26 cellular contexts compared by ENCODE assay signal in the genomic region with DNA sequence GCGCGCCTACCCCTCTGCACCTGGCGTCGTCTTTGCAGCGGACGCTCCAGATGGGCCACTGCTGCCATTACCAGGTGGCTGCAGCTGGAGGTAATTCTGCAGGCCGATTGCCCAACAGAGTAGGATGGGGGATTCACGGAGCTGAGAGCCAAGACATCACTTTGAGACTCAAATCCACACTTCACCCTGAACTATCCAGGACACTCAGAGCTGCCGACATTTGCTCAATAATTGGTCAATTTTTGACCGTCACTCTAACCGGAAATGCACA.
A peak's percentile ranks its signal among the peaks of the same experiment; 100 is the strongest.
DNase-seq lines count a peak whose midpoint lies in the region; ATAC-seq, FAIRE-seq and TF ChIP-seq lines count a peak whose summit lies in the region.
"Had no signal": no experiment of that assay in that cellular context is flagged by ENCODE, and none has a peak within 500 bp of the region (broad histone marks: within the 10 kb centered on the region; RNA-seq: fewer than 3 reads in every experiment).

No MANE protein-coding gene starts in this region.

- TF ChIP-seq EP300 in HepG2 (IDR thresholded peaks at IDR 0.05; ENCODE audit: low read depth in 2 of 2, low read length in 2 of 2) = no peak
- TF ChIP-seq EP300 in HepG2 (CRISPR knock-in tag; IDR thresholded peaks at IDR 0.05; ENCODE audit: borderline replicate concordance) = no peak

- H3K23ac ChIP-seq in neuronal stem cell (ENCODE audit: low read depth, low read length, poor library complexity) = no peak overlapping the region

- H3K27me3 ChIP-seq in HepG2 (ENCODE audit: control insufficient read depth in 1 of 2, insufficient read depth in 2 of 2, low read length in 2 of 2) = peaks cover 0 to 2% of the 10 kb centered on the region in 2 experiments; a peak in 1 of 5 replicates
- H3K27me3 ChIP-seq in right lobe of liver = no peaks in the 10 kb centered on the region
- no peaks in the 10 kb centered on the region for H3K27me3 ChIP-seq in bronchial epithelial cell (ENCODE audit: control insufficient read depth, insufficient read depth, low read length)
- peaks cover 0 to 3% (median 0%) of the 10 kb centered on the region in 3 experiments for H3K27me3 ChIP-seq in neuronal stem cell (ENCODE audit: control insufficient read depth in 3 of 3, insufficient read depth in 3 of 3, low read depth in 1 of 3, low read length in 3 of 3)
- H3K27me3 ChIP-seq: BLaER1 treated with 17β-estradiol and CSF1 and Interleukin-3, amounts not matched to agents 10 nM and 100 nM had no signal

- no peak for FAIRE-seq in HepG2 (lab: Jason Lieb, UNC)
- FAIRE-seq in bronchial epithelial cell (lab: Jason Lieb, UNC) = peak; percentile 47
- FAIRE-seq: A549, GM12878, GM12892, GM18507 had no signal

- WGBS in HepG2 (ENCODE audit: low lambda C conversion rate) = 71% methylated on average over 11 of the region's 11 CpGs
- 94% methylated on average over 4 of the region's 11 CpGs for WGBS in right lobe of liver (ENCODE audit: insufficient coverage, low coverage, low lambda C conversion rate, missing lambda C conversion rate)
- WGBS in neuronal stem cell (ENCODE audit: extremely low coverage in 2 of 2, insufficient read length in 2 of 2, insufficient replicate concordance in 1 of 2), 2 donors = no CpG with 5 or more reads among the region's 11 CpGs

- peak overlapping the region; percentile 27 for H2AK5ac ChIP-seq in neuronal stem cell (ENCODE audit: low read depth, low read length)

- no peak for TF ChIP-seq RAD21 in HepG2 (CRISPR knock-in tag; IDR thresholded peaks at IDR 0.05)

- DNase-seq in NCI-H748 (lab: John Stamatoyannopoulos, UW; ENCODE audit: unreplicated experiment) = peak; percentile 40
- no peak for DNase-seq in NCI-H748 treated with DMSO at 0.1 percent for 48 hours (lab: John Stamatoyannopoulos, UW)
- no peak for DNase-seq in HepG2 (ENCODE audit: low spot score)
- DNase-seq in right lobe of liver = no peak
- no peak for DNase-seq in bronchial epithelial cell (ENCODE audit: low read depth)
- DNase-seq in neuronal stem cell (ENCODE audit: low spot score) = no peak
- DNase-seq in activated T-helper 2 cell treated with anti-CD3 and anti-CD28 coated beads, Interferon-gamma antibody, Interleukin-2, Interleukin-4, amounts not matched to agents 10 μg/mL and 5 μg/mL and 100 μg/mL, durations not matched to agents 14 hours and 24 hours and 36 hours (ENCODE audit: low spot score) = no peak
- DNase-seq: AML-193; CD4-positive, alpha-beta T cell; CD8-positive, alpha-beta T cell; DMS 273 treated with DMSO at 0.1 percent for 48 hours; DMS153; DMS53; DMS79; DND-41; EL; GDM1 had no signal

- H4K20me1 ChIP-seq in HepG2 (ENCODE audit: insufficient read depth, low read length) = no peaks in the 10 kb centered on the region
- H4K20me1 ChIP-seq: BLaER1 treated with 17β-estradiol and CSF1 and Interleukin-3, amounts not matched to agents 10 nM and 100 nM had no signal

- no peak overlapping the region for H2BK12ac ChIP-seq in neuronal stem cell (ENCODE audit: low read length)

- H3K9me3 Mint-ChIP-seq in activated T-helper 2 cell treated with anti-CD3 and anti-CD28 coated beads, Interferon-gamma antibody, Interleukin-2, Interleukin-4, amounts not matched to agents 10 μg/mL and 5 μg/mL and 100 μg/mL, durations not matched to agents 14 hours and 24 hours and 36 hours = peaks cover 34% of the 10 kb centered on the region
- H3K9me3 Mint-ChIP-seq: CD4-positive, alpha-beta T cell; CD8-positive, alpha-beta T cell had no signal

- H3K36me3 ChIP-seq in HepG2 (replicated peaks in 1 of 2; ENCODE audit: control insufficient read depth in 1 of 2, insufficient read depth in 2 of 2, low read length in 2 of 2) (no peaks in the 10 kb centered on the region), right lobe of liver (no peaks in the 10 kb centered on the region), bronchial epithelial cell (ENCODE audit: control insufficient read depth, insufficient read depth, low read length) (no peaks in the 10 kb centered on the region), neuronal stem cell (replicated peaks in 1 of 2; ENCODE audit: control insufficient read depth in 2 of 2, insufficient read depth in 2 of 2, low read length in 2 of 2) (no peaks in the 10 kb centered on the region)
- H3K36me3 ChIP-seq: BLaER1 treated with 17β-estradiol and CSF1 and Interleukin-3, amounts not matched to agents 10 nM and 100 nM had no signal

- in situ Hi-C loops in HepG2 (cut with HindIII; ENCODE audit: extremely low pct_ligation_motif_present, low pct_unique_long_range_greater_than_20kb) = no loop called here

- BruUV-seq in HepG2 (replicated peaks; lab: Mats Ljungman, UMichigan) = no TSS peak

- no peak overlapping the region for H2BK120ac ChIP-seq in neuronal stem cell (ENCODE audit: low read depth, low read length)

- H2BK5ac ChIP-seq in neuronal stem cell (ENCODE audit: low read length) = no peak overlapping the region

- H3K4me1 ChIP-seq in HepG2 (ENCODE audit: insufficient read depth, low read length) (no peaks in the 10 kb centered on the region), right lobe of liver (no peaks in the 10 kb centered on the region), neuronal stem cell (ENCODE audit: control insufficient read depth in 2 of 2, insufficient read depth in 1 of 2, low read depth in 1 of 2, low read length in 2 of 2) (no peaks in the 10 kb centered on the region)
- H3K4me1 ChIP-seq: A549 had no signal

- no peaks in the 10 kb centered on the region for H3K27me3 Mint-ChIP-seq in activated T-helper 2 cell treated with anti-CD3 and anti-CD28 coated beads, Interferon-gamma antibody, Interleukin-2, Interleukin-4, amounts not matched to agents 10 μg/mL and 5 μg/mL and 100 μg/mL, durations not matched to agents 14 hours and 24 hours and 36 hours (ENCODE audit: low read depth)
- H3K27me3 Mint-ChIP-seq: B cell; CD4-positive, alpha-beta T cell had no signal

- H3K9me3 ChIP-seq in HepG2 (ENCODE audit: low read length) = no peaks in the 10 kb centered on the region
- H3K9me3 ChIP-seq in right lobe of liver = no peaks in the 10 kb centered on the region
- H3K9me3 ChIP-seq in neuronal stem cell (replicated peaks in 1 of 2; ENCODE audit: control insufficient read depth in 2 of 2, insufficient read depth in 1 of 2, low read depth in 1 of 2, low read length in 2 of 2) = no peaks in the 10 kb centered on the region
- H3K9me3 ChIP-seq: A549 had no signal

- H3K14ac ChIP-seq in neuronal stem cell (ENCODE audit: low read length) = no peak overlapping the region

- no peak overlapping the region for H3K4me2 ChIP-seq in HepG2 (ENCODE audit: low read depth, low read length)
- no peak overlapping the region for H3K4me2 ChIP-seq in neuronal stem cell (ENCODE audit: insufficient read depth, low read length, poor library complexity, severe bottlenecking)
- H3K4me2 ChIP-seq: A549; BLaER1 treated with 17β-estradiol and CSF1 and Interleukin-3, amounts not matched to agents 10 nM and 100 nM had no signal

- peak overlapping the region; percentile 24 for H4K8ac ChIP-seq in neuronal stem cell (ENCODE audit: low read depth, low read length)

- CTCF ChIA-PET in HepG2 (lab: Yijun Ruan, JAX; ENCODE audit: low intra/inter-chr PET ratio, low total read pairs) = no interaction called here

- no peak overlapping the region for H3K4me3 Mint-ChIP-seq in activated T-helper 2 cell treated with anti-CD3 and anti-CD28 coated beads, Interferon-gamma antibody, Interleukin-2, Interleukin-4, amounts not matched to agents 10 μg/mL and 5 μg/mL and 100 μg/mL, durations not matched to agents 14 hours and 24 hours and 36 hours (ENCODE audit: low read depth)
- H3K4me3 Mint-ChIP-seq: B cell; CD4-positive, alpha-beta T cell; CD8-positive, alpha-beta T cell had no signal

- H4K91ac ChIP-seq in neuronal stem cell (ENCODE audit: low read depth, low read length, poor library complexity) = no peak overlapping the region

- no peak overlapping the region for H3K4ac ChIP-seq in neuronal stem cell (ENCODE audit: low read length)

- no peaks in the 10 kb centered on the region for H3K4me1 Mint-ChIP-seq in activated T-helper 2 cell treated with anti-CD3 and anti-CD28 coated beads, Interferon-gamma antibody, Interleukin-2, Interleukin-4, amounts not matched to agents 10 μg/mL and 5 μg/mL and 100 μg/mL, durations not matched to agents 14 hours and 24 hours and 36 hours (ENCODE audit: low read depth)
- H3K4me1 Mint-ChIP-seq: B cell had no signal

- TF ChIP-seq CTCF in HepG2 (CRISPR knock-in tag; IDR thresholded peaks at IDR 0.05) (no peak), right lobe of liver (IDR thresholded peaks at IDR 0.05) (no peak), bronchial epithelial cell (IDR thresholded peaks at IDR 0.05; ENCODE audit: insufficient read depth, low read length, severe bottlenecking) (no peak)

- POLR2A ChIA-PET in HepG2 (lab: Yijun Ruan, JAX) = no interaction called here

- H2AFZ ChIP-seq in HepG2 (ENCODE audit: low read length) = no peak overlapping the region
- H2AFZ ChIP-seq in neuronal stem cell (ENCODE audit: low read length) = no peak overlapping the region

- TF ChIP-seq POLR2A in HepG2 (IDR thresholded peaks at IDR 0.05; ENCODE audit: insufficient read depth in 1 of 2, low read depth in 2 of 2, low read length in 2 of 2) = no peak
- TF ChIP-seq POLR2A in right lobe of liver (IDR thresholded peaks at IDR 0.05) = no peak

- no peaks in the 10 kb centered on the region for H3K36me3 Mint-ChIP-seq in activated T-helper 2 cell treated with anti-CD3 and anti-CD28 coated beads, Interferon-gamma antibody, Interleukin-2, Interleukin-4, amounts not matched to agents 10 μg/mL and 5 μg/mL and 100 μg/mL, durations not matched to agents 14 hours and 24 hours and 36 hours (ENCODE audit: low read depth)
- H3K36me3 Mint-ChIP-seq: CD8-positive, alpha-beta T cell had no signal

- no peak overlapping the region for H3K27ac ChIP-seq in HepG2 (ENCODE audit: extremely low read length, insufficient read depth, low read length)
- H3K27ac ChIP-seq in right lobe of liver = no peak overlapping the region
- H3K27ac ChIP-seq in neuronal stem cell (replicated peaks; ENCODE audit: low read length) = no peak overlapping the region
- H3K27ac ChIP-seq: 22Rv1; A549; BLaER1 treated with 17β-estradiol and CSF1 and Interleukin-3, amounts not matched to agents 10 nM and 100 nM; C4-2B had no signal

- no peak overlapping the region for H2BK15ac ChIP-seq in neuronal stem cell (ENCODE audit: low read length)

- H3K9ac ChIP-seq in HepG2 (ENCODE audit: insufficient read depth, low read depth, low read length) (no peak overlapping the region), neuronal stem cell (ENCODE audit: low read depth, low read length, poor library complexity) (no peak overlapping the region)
- H3K9ac ChIP-seq: BLaER1 treated with 17β-estradiol and CSF1 and Interleukin-3, amounts not matched to agents 10 nM and 100 nM had no signal

- H3K79me1 ChIP-seq in neuronal stem cell (ENCODE audit: low read depth, low read length) = no peaks in the 10 kb centered on the region

- no peaks in the 10 kb centered on the region for H3K79me2 ChIP-seq in HepG2 (ENCODE audit: insufficient read depth, low read length)

- H3K4me3 ChIP-seq in HepG2 (replicated peaks in 1 of 3; ENCODE audit: insufficient read depth in 1 of 3, low read depth in 2 of 3, low read length in 3 of 3) (no peak overlapping the region), right lobe of liver (no peak overlapping the region), bronchial epithelial cell (ENCODE audit: low read depth, low read length) (no peak overlapping the region), neuronal stem cell (ENCODE audit: low read length in 2 of 2) (no peak overlapping the region)
- H3K4me3 ChIP-seq: A549; BLaER1 treated with 17β-estradiol and CSF1 and Interleukin-3, amounts not matched to agents 10 nM and 100 nM; GM12878 had no signal

- ATAC-seq in HepG2 (no peak), right lobe of liver (no peak), HG03520 (IDR thresholded peaks at IDR 0.05; ENCODE audit: unreplicated experiment) (no peak)
- ATAC-seq: A549; CD8-positive, alpha-beta T cell; GM12878 had no signal

- H3K18ac ChIP-seq in neuronal stem cell (ENCODE audit: low read length) = peak overlapping the region; percentile 67

- no peak overlapping the region for H3K27ac Mint-ChIP-seq in activated T-helper 2 cell treated with anti-CD3 and anti-CD28 coated beads, Interferon-gamma antibody, Interleukin-2, Interleukin-4, amounts not matched to agents 10 μg/mL and 5 μg/mL and 100 μg/mL, durations not matched to agents 14 hours and 24 hours and 36 hours
- H3K27ac Mint-ChIP-seq: B cell; CD4-positive, alpha-beta T cell; CD8-positive, alpha-beta T cell had no signal

- intact Hi-C loops in HepG2 (cut with micrococcal nuclease; ENCODE audit: unreplicated experiment) = no loop called here
- intact Hi-C loops in right lobe of liver (cut with DNase I) = no loop called here
- intact Hi-C loops in activated T-helper 2 cell treated with anti-CD3 and anti-CD28 coated beads, Interferon-gamma antibody, Interleukin-2, Interleukin-4, amounts not matched to agents 10 μg/mL and 5 μg/mL and 100 μg/mL, durations not matched to agents 14 hours and 24 hours and 36 hours (cut with micrococcal nuclease) = no loop called here
